In genomic region chr22:44723801-44724200, GRCh38 we compare ENCODE assay signal across 17 cellular contexts. TPM values are rescaled to one million over a fixed set of nuclear protein-coding genes. Genes with fewer than 3 reads are reported as not detected.
DNase-seq lines count a peak whose midpoint lies in the region; ATAC-seq, FAIRE-seq and TF ChIP-seq lines count a peak whose summit lies in the region.
"Had no signal": no experiment of that assay in that cellular context is flagged by ENCODE, and none has a peak within 500 bp of the region (broad histone marks: within the 10 kb centered on the region; RNA-seq: fewer than 3 reads in every experiment).

No MANE protein-coding gene starts in this region.

- TF ChIP-seq EP300 in suprapubic skin (IDR thresholded peaks at IDR 0.05) (no peak), sigmoid colon (IDR thresholded peaks at IDR 0.05) (no peak)

- no peak for ATAC-seq in GM18517 (IDR thresholded peaks at IDR 0.05; ENCODE audit: unreplicated experiment)

- H3K9me3 ChIP-seq in suprapubic skin (no peaks in the 10 kb centered on the region), sigmoid colon (no peaks in the 10 kb centered on the region)

- TF ChIP-seq CTCF in RWPE1 (conservative IDR thresholded peaks at IDR 0.05; ENCODE audit: low read depth) = no peak
- TF ChIP-seq CTCF in fibroblast of mammary gland (conservative IDR thresholded peaks at IDR 0.05; ENCODE audit: control insufficient read depth, insufficient read depth, low read depth, low read length) = no peak
- no peak for TF ChIP-seq CTCF in suprapubic skin (IDR thresholded peaks at IDR 0.05)
- no peak for TF ChIP-seq CTCF in sigmoid colon (IDR thresholded peaks at IDR 0.05)

- no peak for FAIRE-seq in H54 (lab: Jason Lieb, UNC)
- FAIRE-seq: colon, GM12892 had no signal

- H3K27me3 ChIP-seq in suprapubic skin (no peaks in the 10 kb centered on the region), sigmoid colon (no peaks in the 10 kb centered on the region)

- no peak overlapping the region for H3K4me3 ChIP-seq in fibroblast of mammary gland (ENCODE audit: control insufficient read depth, low read depth, low read length)
- no peak overlapping the region for H3K4me3 ChIP-seq in suprapubic skin
- H3K4me3 ChIP-seq in sigmoid colon = no peak overlapping the region
- H3K4me3 ChIP-seq: SK-N-MC had no signal

- POLR2A ChIA-PET in RWPE1 (lab: Yijun Ruan, JAX; ENCODE audit: low non-redundant PET) = no interaction called here

- intact Hi-C loops in sigmoid colon (cut with DNase I) = no loop called here

- H3K27ac ChIP-seq in RWPE1 (no peak overlapping the region), suprapubic skin (no peak overlapping the region), sigmoid colon (no peak overlapping the region)
- H3K27ac ChIP-seq: SK-N-MC had no signal

- H3K36me3 ChIP-seq in suprapubic skin (peaks cover 26% of the 10 kb centered on the region), sigmoid colon (peaks cover 0 to 3% (median 0%) of the 10 kb centered on the region in 4 donors)

- CTCF ChIA-PET in RWPE1 (lab: Yijun Ruan, JAX) = no interaction called here

- 87% methylated on average over 2 of the region's 2 CpGs for WGBS in suprapubic skin
- WGBS in sigmoid colon, 2 donors = 87 to 96% methylated on average over 2 of the region's 2 CpGs

- peaks cover 3% of the 10 kb centered on the region for H3K4me1 ChIP-seq in suprapubic skin
- peaks cover 0 to 8% (median 4%) of the 10 kb centered on the region in 4 donors for H3K4me1 ChIP-seq in sigmoid colon

- DNase-seq in AG08396 (ENCODE audit: low spot score) (peak; percentile 75), H54 (ENCODE audit: insufficient read length, low spot score) (peak; percentile 23), RWPE1 (ENCODE audit: low spot score) (peak; percentile 55), fibroblast of mammary gland (ENCODE audit: low read depth) (peak; percentile 52), suprapubic skin (ENCODE audit: low spot score in 2 of 2) (no peak), sigmoid colon (no peak)
- no peak for DNase-seq in activated effector memory CD4-positive, alpha-beta T cell treated with Interleukin-2 at 50 U/mL for 16 hours
- DNase-seq: activated CD4-positive, alpha-beta T cell treated with anti-CD3 and anti-CD28 coated beads, Interleukin-2, amount 50 U/mL, for 1 hour; activated naive CD4-positive, alpha-beta T cell; foreskin melanocyte; kidney glomerular epithelial cell; nucleus accumbens; stimulated activated naive B cell treated with anti-CD40 and anti-IgM and Interleukin-4, amounts not matched to agents 10 μg/mL and 1 μg/mL and 100 μg/mL, for 72 hours had no signal

- no peak for TF ChIP-seq POLR2A in H54 (IDR thresholded peaks at IDR 0.05; ENCODE audit: low read depth, low read length)
- no peak for TF ChIP-seq POLR2A in suprapubic skin (IDR thresholded peaks at IDR 0.05)
- no peak for TF ChIP-seq POLR2A in sigmoid colon (IDR thresholded peaks at IDR 0.05)

RNA-seq across cellular contexts. Expression of gene PRR5, which starts 21.8 kb away (rescaled TPM):
- total RNA-seq in suprapubic skin (10 to 100 TPM; 14.9 to 25.0 (median 20.4) TPM), sigmoid colon (10 to 100 TPM in 2 of 4 donors, 1 to 10 TPM in 2; 7.9 to 13.6 (median 10.6) TPM)
- polyA plus RNA-seq in sigmoid colon = 10 to 100 TPM; 12.7 to 35.6 (median 13.2) TPM

RNA-seq across cellular contexts. Expression of gene ARHGAP8, which starts 28.6 kb away (rescaled TPM):
- total RNA-seq in suprapubic skin = 1 to 10 TPM; 1.5 to 6.9 (median 4.2) TPM
- total RNA-seq in sigmoid colon = 1 to 10 TPM in 1 of 4 donors, under 1 TPM in 2, not detected in 1; 0.66 to 1.1 (median 0.81) TPM
- polyA plus RNA-seq in sigmoid colon = 10 to 100 TPM; 10.9 to 30.9 (median 12.0) TPM

Comparison
In these comparisons a context has a peak if more than half of its experiments do, and no peak if none do; other contexts are left out.
1. DNase-seq: peak in AG08396 (single experiment), H54 (single experiment), RWPE1 (single experiment) and fibroblast of mammary gland (single experiment); none in activated effector memory CD4-positive, alpha-beta T cell treated with Interleukin-2 at 50 U/mL for 16 hours (single experiment), suprapubic skin (0 of 2) and sigmoid colon (single experiment).